1 cellular context compared by ENCODE assay signal in the genomic region with DNA sequence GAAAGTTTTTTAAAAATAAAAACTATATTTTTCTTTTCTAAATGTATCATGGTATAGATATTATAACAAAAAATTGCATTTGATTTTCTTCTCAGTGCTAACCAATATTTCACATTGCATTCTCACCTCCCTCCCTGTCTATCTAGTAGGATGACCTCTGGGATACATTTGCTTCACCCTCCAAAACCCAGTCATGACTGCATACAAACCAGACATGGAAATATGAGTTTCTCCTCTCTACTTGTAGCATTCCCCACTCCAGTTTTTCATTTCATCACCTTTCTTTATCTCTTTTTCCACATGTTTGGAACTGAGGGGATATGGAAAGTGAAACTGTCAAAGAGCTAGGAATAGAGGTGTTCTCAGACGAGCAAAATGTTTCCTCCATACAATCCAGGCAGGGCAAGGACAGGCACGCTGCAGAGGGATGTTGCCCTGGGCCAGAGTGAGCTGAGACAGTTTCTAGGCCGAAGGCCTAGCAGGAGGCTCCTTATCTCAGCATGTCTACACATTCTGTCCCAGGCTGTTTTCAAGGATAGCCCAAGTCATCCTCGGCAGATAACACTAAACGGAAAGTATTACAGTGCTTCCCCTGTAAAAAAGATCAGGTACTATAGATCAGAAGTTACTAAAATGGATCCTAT.
TF ChIP-seq lines count a peak whose summit lies in the region.

No MANE protein-coding gene starts in this region.

TF ChIP-seq in GM12878, 131 proteins besides CTCF, POLR2A, EP300 and RAD21:
- TF ChIP-seq IKZF1 (conservative IDR thresholded peaks at IDR 0.05) (peak; percentile 29), PML (IDR thresholded peaks at IDR 0.05; ENCODE audit: low read length) (peak; percentile 37; the same call in 1 of the 2 replicates), PAX5 (IDR thresholded peaks at IDR 0.05; ENCODE audit: borderline replicate concordance, low read depth, low read length) (no peak), IKZF2 (IDR thresholded peaks at IDR 0.05) (peak in 1 of 2 experiments; percentile 30; a peak in 1 of 4 replicates)
